Comparison of ENCODE assay signal across 8 cellular contexts in genomic region chr17:50177983-50178834, GRCh38. TPM values are rescaled to one million over a fixed set of nuclear protein-coding genes. Genes with fewer than 3 reads are reported as not detected.
DNase-seq lines count a peak whose midpoint lies in the region; ATAC-seq, FAIRE-seq and TF ChIP-seq lines count a peak whose summit lies in the region.

No MANE protein-coding gene starts in this region.

- CTCF ChIA-PET in K562 (lab: Yijun Ruan, JAX; ENCODE audit: low intra/inter-chr PET ratio), result interaction anchor here (0.7 to 0.9 kb wide), 2 partner anchors 9 to 94 kb away, joined by 3 read pairs; no protein-coding TSS in a partner anchor

- in situ Hi-C loops in K562 (cut with MboI) (no loop called here), gastrocnemius medialis (cut with MboI; ENCODE audit: low sequenced_read_pairs in 4 of 4) (no loop called here)

- H3K27ac ChIP-seq in K562 (ENCODE audit: extremely low read depth, low read depth, low read length) (no peak overlapping the region), gastrocnemius medialis (peak overlapping the region; percentile 98 to 100 (median 99))

- H3K36me3 ChIP-seq in K562 (ENCODE audit: control insufficient read depth, insufficient read depth, low read length) (no peaks in the 10 kb centered on the region), gastrocnemius medialis (peaks cover 0 to 14% of the 10 kb centered on the region in 2 donors)

- peak; percentile 83 for FAIRE-seq in K562 (lab: Jason Lieb, UNC)

- no TSS peak for BruUV-seq in K562 (replicated peaks; lab: Mats Ljungman, UMichigan)

- H3K4me1 ChIP-seq in K562 (replicated peaks in 1 of 2; ENCODE audit: control insufficient read depth in 2 of 2, insufficient read depth in 2 of 2, low read length in 2 of 2), result peaks cover 5 to 25% of the 10 kb centered on the region in 2 experiments; a peak in 3 of 5 replicates
- H3K4me1 ChIP-seq in gastrocnemius medialis, result peaks cover 26 to 39% of the 10 kb centered on the region in 2 donors

- ATAC-seq in K562, result peak; percentile 96
- peak; percentile 90 to 91 for ATAC-seq in gastrocnemius medialis
- no peak for ATAC-seq in GM21576 (IDR thresholded peaks at IDR 0.05; ENCODE audit: unreplicated experiment)

- H3K27me3 ChIP-seq in K562 (ENCODE audit: control insufficient read depth in 2 of 2, insufficient read depth in 2 of 2, low read length in 2 of 2) (peaks cover 15 to 33% of the 10 kb centered on the region in 2 experiments), gastrocnemius medialis (no peaks in the 10 kb centered on the region)

- H3K9me1 ChIP-seq in K562 (ENCODE audit: control insufficient read depth, insufficient read depth, low read length), result no peaks in the 10 kb centered on the region

- H2AFZ ChIP-seq in K562 (ENCODE audit: low read depth, low read length), result peak overlapping the region; percentile 89

- no peak for TF ChIP-seq EP300 in K562 (IDR thresholded peaks at IDR 0.05; ENCODE audit: low read length)

- TF ChIP-seq RAD21 in K562 (CRISPR knock-in tag; conservative IDR thresholded peaks at IDR 0.05 in 1 of 2, IDR thresholded peaks at IDR 0.05 in 1 of 2), result peak; percentile 19 to 55; a peak in 3 of 4 replicates

- TF ChIP-seq POLR2A in K562 (conservative IDR thresholded peaks at IDR 0.05) (no peak), gastrocnemius medialis (IDR thresholded peaks at IDR 0.05) (peak in 1 of 2 donors; percentile 48)

- no peaks in the 10 kb centered on the region for H3K79me2 ChIP-seq in K562 (ENCODE audit: control insufficient read depth, insufficient read depth, low read length)

- H3K9me3 ChIP-seq in K562 (replicated peaks; ENCODE audit: control insufficient read depth, insufficient read depth, low read depth, low read length), result no peaks in the 10 kb centered on the region
- H3K9me3 ChIP-seq in gastrocnemius medialis, result no peaks in the 10 kb centered on the region

- POLR2A ChIA-PET in K562 (lab: Yijun Ruan, JAX), result interaction anchor here (0.8 to 1.0 kb wide), 7 partner anchors 10 to 60 kb away, joined by 3 to 4 read pairs (median 3); no protein-coding TSS in a partner anchor

- peak overlapping the region; percentile 58 for H3K4me2 ChIP-seq in K562 (ENCODE audit: insufficient read depth, low read length)

- peak; percentile 68 to 81 (median 79) for TF ChIP-seq CTCF in K562 (IDR thresholded peaks at IDR 0.05 in 2 of 3, conservative IDR thresholded peaks at IDR 0.05 in 1 of 3; ENCODE audit: insufficient read depth in 2 of 3, low read depth in 1 of 3, low read length in 3 of 3)
- peak in 4 of 5 experiments; percentile 50 to 67 (median 54) for TF ChIP-seq CTCF in gastrocnemius medialis (IDR thresholded peaks at IDR 0.05 in 4 of 5, conservative IDR thresholded peaks at IDR 0.05 in 1 of 5)

- H3K4me3 ChIP-seq in Jurkat, Clone E6-1 (ENCODE audit: low read length), result no peak overlapping the region
- no peak overlapping the region for H3K4me3 ChIP-seq in K562
- H3K4me3 ChIP-seq in gastrocnemius medialis, result peak overlapping the region in 1 of 4 donors; percentile 21

- DNase-seq in activated T-cell treated with anti-CD3 and anti-CD28 coated beads for 1 hour (ENCODE audit: low read depth) (peak; percentile 20), activated T-cell treated with anti-CD3 and anti-CD28 coated beads for 4 hours (no peak), SW480 (ENCODE audit: low spot score) (peak; percentile 96), K562 (ENCODE audit: extremely low read depth in 1 of 4, low spot score in 3 of 4) (peak; percentile 71 to 76 (median 74)), hypothalamus (lab: John Stamatoyannopoulos, UW) (peak in 36 of 51 donors; percentile 12 to 77 (median 40)), gastrocnemius medialis (peak; percentile 70 to 93)
- peak; percentile 42 for DNase-seq in Jurkat, Clone E6-1 (ENCODE audit: low read depth, low spot score)

- intact Hi-C loops in K562 (cut with micrococcal nuclease), result no loop called here
- intact Hi-C loops in gastrocnemius medialis (cut with DNase I; ENCODE audit: low total_unique reads), result loop anchor here (1.0 to 5.0 kb wide), 2 partner anchors 84 to 249 kb away; partner anchors contain the start of gene ACSF2

- 14% methylated on average over 13 of the region's 22 CpGs for WGBS in K562 (ENCODE audit: insufficient coverage, low coverage, missing lambda C conversion rate)

- H4K20me1 ChIP-seq in K562 (replicated peaks; ENCODE audit: control insufficient read depth, insufficient read depth, low read length), result no peaks in the 10 kb centered on the region; the same call in 1 of the 2 replicates

- peak overlapping the region in 1 of 2 experiments; percentile 74; a peak in 2 of 4 replicates for H3K9ac ChIP-seq in K562 (ENCODE audit: insufficient read depth in 1 of 2, low read depth in 2 of 2, low read length in 2 of 2)

RNA-seq across cellular contexts. Expression of gene SGCA, which starts 12.4 kb away (rescaled TPM):
- polyA plus RNA-seq in Jurkat, Clone E6-1 (2012; ENCODE audit: insufficient read depth, insufficient read length), result not detected
- not detected in 2 replicates for total RNA-seq in K562 (2011; cell fraction: chromatin; rRNA removed; ENCODE audit: low replicate concordance)
- not detected in 2 replicates for total RNA-seq in K562 (2011; cell fraction: nucleolus; rRNA removed)
- total RNA-seq in K562 (2011; cell fraction: nucleoplasm; rRNA removed), result not detected in 2 replicates
- not detected in 2 replicates for total RNA-seq in K562 (2014; rRNA removed)
- total RNA-seq in K562 (2014; rRNA removed; fragmentation: Illumina TruSeq; extraction: Trizol), result not detected in 2 replicates
- total RNA-seq in K562 (2015; rRNA removed; fragmentation: Illumina TruSeq; extraction: Trizol), result not detected in 2 replicates
- total RNA-seq in K562 (2021), result not detected in 2 replicates
- not detected in 2 replicates for polyA plus RNA-seq in K562 (2011; rRNA removed)
- polyA plus RNA-seq in K562 (2011; cell fraction: cytosol; rRNA removed), result not detected in 2 replicates
- polyA plus RNA-seq in K562 (2011; cell fraction: nucleus; rRNA removed), result not detected in 2 replicates
- not detected in 2 replicates for polyA plus RNA-seq in K562 (2012)
- polyA plus RNA-seq in K562 (2014; fragmentation: Illumina TruSeq; extraction: Trizol), result not detected in 2 replicates
- polyA plus RNA-seq in K562 (2014; fragmentation: Nextera tagmentation; extraction: Ambion mirVana), result not detected
- not detected in 2 replicates for polyA plus RNA-seq in K562 (2014; rRNA removed)
- not detected in 2 replicates for polyA minus RNA-seq in K562 (2011; rRNA and poly(A)+ RNA removed)
- polyA minus RNA-seq in K562 (2011; cell fraction: cytosol; rRNA and poly(A)+ RNA removed), result not detected in 2 replicates
- not detected in 2 replicates for polyA minus RNA-seq in K562 (2011; cell fraction: nucleus; rRNA and poly(A)+ RNA removed)
- total RNA-seq in gastrocnemius medialis, result 100 to 1,000 TPM; 227 to 385 (median 292) TPM

RNA-seq across cellular contexts. Expression of gene COL1A1, which starts 23.2 kb away (rescaled TPM):
- 2.0 TPM for polyA plus RNA-seq in Jurkat, Clone E6-1 (2012; ENCODE audit: insufficient read depth, insufficient read length)
- 3.2 and 16.9 TPM in 2 replicates for total RNA-seq in K562 (2011; cell fraction: chromatin; rRNA removed; ENCODE audit: low replicate concordance)
- 5.7 and 9.0 TPM in 2 replicates for total RNA-seq in K562 (2011; cell fraction: nucleolus; rRNA removed)
- total RNA-seq in K562 (2011; cell fraction: nucleoplasm; rRNA removed), result 3.7 and 4.2 TPM in 2 replicates
- total RNA-seq in K562 (2014; rRNA removed), result 0.86 and 0.91 TPM in 2 replicates
- 0.15 TPM in 1 of 2 replicates, not detected in the other for total RNA-seq in K562 (2014; rRNA removed; fragmentation: Illumina TruSeq; extraction: Trizol)
- total RNA-seq in K562 (2015; rRNA removed; fragmentation: Illumina TruSeq; extraction: Trizol), result 0.08 and 0.18 TPM in 2 replicates
- 2.8 and 3.4 TPM in 2 replicates for total RNA-seq in K562 (2021)
- 0.11 and 0.20 TPM in 2 replicates for polyA plus RNA-seq in K562 (2011; rRNA removed)
- 0.16 and 0.27 TPM in 2 replicates for polyA plus RNA-seq in K562 (2011; cell fraction: cytosol; rRNA removed)
- polyA plus RNA-seq in K562 (2011; cell fraction: nucleus; rRNA removed), result 2.0 and 4.9 TPM in 2 replicates
- 1.1 and 1.7 TPM in 2 replicates for polyA plus RNA-seq in K562 (2012)
- polyA plus RNA-seq in K562 (2014; fragmentation: Illumina TruSeq; extraction: Trizol), result 0.64 and 0.91 TPM in 2 replicates
- under 1 TPM; 0.04 to 0.06 TPM for polyA plus RNA-seq in K562 (2014; fragmentation: Nextera tagmentation; extraction: Ambion mirVana)
- polyA plus RNA-seq in K562 (2014; rRNA removed), result 0.86 and 0.95 TPM in 2 replicates
- polyA minus RNA-seq in K562 (2011; rRNA and poly(A)+ RNA removed), result 0.25 and 1.1 TPM in 2 replicates
- 2.0 and 3.3 TPM in 2 replicates for polyA minus RNA-seq in K562 (2011; cell fraction: cytosol; rRNA and poly(A)+ RNA removed)
- 2.3 and 3.1 TPM in 2 replicates for polyA minus RNA-seq in K562 (2011; cell fraction: nucleus; rRNA and poly(A)+ RNA removed)
- total RNA-seq in gastrocnemius medialis, result 1 to 10 TPM; 1.7 to 9.5 (median 5.1) TPM

RNA-seq across cellular contexts. Expression of gene PPP1R9B, which starts 27.7 kb away (rescaled TPM):
- 28.6 TPM for polyA plus RNA-seq in Jurkat, Clone E6-1 (2012; ENCODE audit: insufficient read depth, insufficient read length)
- 29.7 and 49.5 TPM in 2 replicates for total RNA-seq in K562 (2011; cell fraction: chromatin; rRNA removed; ENCODE audit: low replicate concordance)
- total RNA-seq in K562 (2011; cell fraction: nucleolus; rRNA removed), result 27.6 and 29.7 TPM in 2 replicates
- 29.0 and 30.6 TPM in 2 replicates for total RNA-seq in K562 (2011; cell fraction: nucleoplasm; rRNA removed)
- 45.5 and 52.9 TPM in 2 replicates for total RNA-seq in K562 (2014; rRNA removed)
- total RNA-seq in K562 (2014; rRNA removed; fragmentation: Illumina TruSeq; extraction: Trizol), result 9.9 and 14.5 TPM in 2 replicates
- total RNA-seq in K562 (2015; rRNA removed; fragmentation: Illumina TruSeq; extraction: Trizol), result 28.6 and 29.0 TPM in 2 replicates
- 56.6 and 63.5 TPM in 2 replicates for total RNA-seq in K562 (2021)
- 11.6 and 12.7 TPM in 2 replicates for polyA plus RNA-seq in K562 (2011; rRNA removed)
- 11.9 and 15.6 TPM in 2 replicates for polyA plus RNA-seq in K562 (2011; cell fraction: cytosol; rRNA removed)
- 50.9 and 52.5 TPM in 2 replicates for polyA plus RNA-seq in K562 (2011; cell fraction: nucleus; rRNA removed)
- 27.4 and 32.9 TPM in 2 replicates for polyA plus RNA-seq in K562 (2012)
- polyA plus RNA-seq in K562 (2014; fragmentation: Illumina TruSeq; extraction: Trizol), result 24.7 and 25.5 TPM in 2 replicates
- polyA plus RNA-seq in K562 (2014; fragmentation: Nextera tagmentation; extraction: Ambion mirVana), result under 1 TPM; 0.10 to 0.13 TPM
- polyA plus RNA-seq in K562 (2014; rRNA removed), result 34.2 and 35.7 TPM in 2 replicates
- polyA minus RNA-seq in K562 (2011; rRNA and poly(A)+ RNA removed), result 18.9 and 21.8 TPM in 2 replicates
- polyA minus RNA-seq in K562 (2011; cell fraction: cytosol; rRNA and poly(A)+ RNA removed), result 17.7 and 18.7 TPM in 2 replicates
- 12.4 and 25.9 TPM in 2 replicates for polyA minus RNA-seq in K562 (2011; cell fraction: nucleus; rRNA and poly(A)+ RNA removed)
- total RNA-seq in gastrocnemius medialis, result 10 to 100 TPM in 2 of 4 donors, 1 to 10 TPM in 2; 4.7 to 18.8 (median 11.0) TPM

RNA-seq across cellular contexts. Expression of gene SAMD14, which starts 48.2 kb away (rescaled TPM):
- polyA plus RNA-seq in Jurkat, Clone E6-1 (2012; ENCODE audit: insufficient read depth, insufficient read length), result 4.3 TPM
- 0.18 and 1.0 TPM in 2 replicates for total RNA-seq in K562 (2011; cell fraction: chromatin; rRNA removed; ENCODE audit: low replicate concordance)
- total RNA-seq in K562 (2011; cell fraction: nucleolus; rRNA removed), result 0.50 TPM in 1 of 2 replicates, not detected in the other
- not detected in 2 replicates for total RNA-seq in K562 (2011; cell fraction: nucleoplasm; rRNA removed)
- total RNA-seq in K562 (2014; rRNA removed), result not detected in 2 replicates
- total RNA-seq in K562 (2014; rRNA removed; fragmentation: Illumina TruSeq; extraction: Trizol), result not detected in 2 replicates
- total RNA-seq in K562 (2015; rRNA removed; fragmentation: Illumina TruSeq; extraction: Trizol), result not detected in 2 replicates
- 0.07 TPM in 1 of 2 replicates, not detected in the other for total RNA-seq in K562 (2021)
- 0.14 TPM in 1 of 2 replicates, not detected in the other for polyA plus RNA-seq in K562 (2011; rRNA removed)
- polyA plus RNA-seq in K562 (2011; cell fraction: cytosol; rRNA removed), result 0.01 and 0.10 TPM in 2 replicates
- polyA plus RNA-seq in K562 (2011; cell fraction: nucleus; rRNA removed), result 0.15 and 0.24 TPM in 2 replicates
- polyA plus RNA-seq in K562 (2012), result 0.07 and 0.22 TPM in 2 replicates
- 0.04 TPM in 1 of 2 replicates, not detected in the other for polyA plus RNA-seq in K562 (2014; fragmentation: Illumina TruSeq; extraction: Trizol)
- polyA plus RNA-seq in K562 (2014; fragmentation: Nextera tagmentation; extraction: Ambion mirVana), result not detected
- polyA plus RNA-seq in K562 (2014; rRNA removed), result 0.11 TPM in 1 of 2 replicates, not detected in the other
- polyA minus RNA-seq in K562 (2011; rRNA and poly(A)+ RNA removed), result 0.15 TPM in 1 of 2 replicates, not detected in the other
- not detected in 2 replicates for polyA minus RNA-seq in K562 (2011; cell fraction: cytosol; rRNA and poly(A)+ RNA removed)
- polyA minus RNA-seq in K562 (2011; cell fraction: nucleus; rRNA and poly(A)+ RNA removed), result not detected in 2 replicates
- 1 to 10 TPM in 1 of 4 donors, under 1 TPM in 2, not detected in 1; 0.04 to 3.8 (median 0.31) TPM for total RNA-seq in gastrocnemius medialis

Comparison
In these comparisons a context has a peak if more than half of its experiments do, and no peak if none do; other contexts are left out.
1. RNA of gene SGCA, which starts 12.4 kb away (total RNA-seq): 227 to 385 TPM in gastrocnemius medialis; not detected in K562; every median in the first group is over 100 times any median in the second.